ENCODE assay signal across 12 cellular contexts in genomic region chr6:31927242-31927867, GRCh38. TPM values are rescaled to one million over a fixed set of nuclear protein-coding genes. Genes with fewer than 3 reads are reported as not detected.
DNase-seq lines count a peak whose midpoint lies in the region; ATAC-seq, FAIRE-seq and TF ChIP-seq lines count a peak whose summit lies in the region.
"Had no signal": no experiment of that assay in that cellular context is flagged by ENCODE, and none has a peak within 500 bp of the region (broad histone marks: within the 10 kb centered on the region; RNA-seq: fewer than 3 reads in every experiment).

C2 (plus strand) TSS chr6:31927717; CDS start chr6:31927753, 36 bp downstream.

- H3K36me3 ChIP-seq in IMR-90 (ENCODE audit: control insufficient read depth, insufficient read depth, low read length) (no peaks in the 10 kb centered on the region), K562 (ENCODE audit: control insufficient read depth, insufficient read depth, low read length) (no peaks in the 10 kb centered on the region), lower lobe of right lung (no peaks in the 10 kb centered on the region), small intestine (ENCODE audit: control insufficient read depth in 2 of 2, insufficient read depth in 2 of 2, low read length in 2 of 2) (no peaks in the 10 kb centered on the region)
- H3K36me3 ChIP-seq: BLaER1 treated with 17β-estradiol and CSF1 and Interleukin-3, amounts not matched to agents 10 nM and 100 nM had no signal

- H3K4me3 ChIP-seq in IMR-90 (ENCODE audit: insufficient read depth, low read depth, low read length) (no peak within 1 kb of the TSS), K562 (no peak within 1 kb of the TSS), lower lobe of right lung (peak within 1 kb of the TSS; percentile 58), small intestine (ENCODE audit: low read depth in 1 of 2, low read length in 2 of 2) (peak within 1 kb of the TSS in 1 of 2 donors; percentile 21)
- H3K4me3 ChIP-seq: BLaER1 treated with 17β-estradiol and CSF1 and Interleukin-3, amounts not matched to agents 10 nM and 100 nM had no signal

- CTCF ChIA-PET in IMR-90 (lab: Yijun Ruan, JAX): interaction anchor here (1.0 kb wide), 1 partner anchor 13 kb away, joined by 4 read pairs; no protein-coding TSS in a partner anchor
- CTCF ChIA-PET in K562 (lab: Yijun Ruan, JAX; ENCODE audit: low intra/inter-chr PET ratio): no interaction called here

- H4K20me1 ChIP-seq in IMR-90 (ENCODE audit: insufficient read depth, low read length): no peaks in the 10 kb centered on the region
- no peaks in the 10 kb centered on the region for H4K20me1 ChIP-seq in K562 (replicated peaks; ENCODE audit: control insufficient read depth, insufficient read depth, low read length)
- H4K20me1 ChIP-seq: BLaER1 treated with 17β-estradiol and CSF1 and Interleukin-3, amounts not matched to agents 10 nM and 100 nM had no signal

- no peak for FAIRE-seq in K562 (lab: Jason Lieb, UNC)
- no peak for FAIRE-seq in small intestine (lab: Jason Lieb, UNC)
- FAIRE-seq: colon had no signal

- H3K27ac ChIP-seq in IMR-90 (ENCODE audit: insufficient read depth, low read length): no peak within 1 kb of the TSS
- no peak within 1 kb of the TSS; the same call in 2 of the 3 replicates for H3K27ac ChIP-seq in K562 (ENCODE audit: extremely low read depth, low read depth, low read length)
- peak within 1 kb of the TSS; percentile 76 for H3K27ac ChIP-seq in lower lobe of right lung
- H3K27ac ChIP-seq in small intestine (ENCODE audit: low read depth in 1 of 2, low read length in 1 of 2): peak within 1 kb of the TSS; percentile 27 to 69

- no peak within 1 kb of the TSS for H4K5ac ChIP-seq in IMR-90 (ENCODE audit: low read depth, low read length)

- POLR2A ChIA-PET in IMR-90 (lab: Charles Lee; ENCODE audit: unreplicated experiment): no interaction called here
- POLR2A ChIA-PET in K562 (lab: Yijun Ruan, JAX): interaction anchor here (0.6 to 0.9 kb wide), 3 partner anchors 24 to 268 kb away, joined by 3 read pairs; no protein-coding TSS in a partner anchor

- no peak for TF ChIP-seq CTCF in IMR-90 (conservative IDR thresholded peaks at IDR 0.05; ENCODE audit: low read depth, low read length)
- no peak for TF ChIP-seq CTCF in K562 (IDR thresholded peaks at IDR 0.05 in 2 of 3, conservative IDR thresholded peaks at IDR 0.05 in 1 of 3; ENCODE audit: insufficient read depth in 2 of 3, low read depth in 1 of 3, low read length in 3 of 3)
- TF ChIP-seq CTCF in lower lobe of right lung (IDR thresholded peaks at IDR 0.05): no peak

- DNase-seq in IMR-90 (no peak), K562 (ENCODE audit: extremely low read depth in 1 of 4, low spot score in 3 of 4) (no peak), lower lobe of right lung (peak; percentile 63), small intestine (peak; percentile 40), NCI-H1930 (lab: John Stamatoyannopoulos, UW) (no peak), NCI-H187 (lab: John Stamatoyannopoulos, UW) (no peak), GF-D8 (lab: John Stamatoyannopoulos, UW) (no peak), HuH-7.5 (ENCODE audit: low spot score) (no peak)
- DNase-seq: activated naive CD8-positive, alpha-beta T cell treated with anti-CD3 and anti-CD28 coated beads, Interleukin-2, amount 50 U/mL, for 24 hours; nephron progenitor cell had no signal

- in situ Hi-C loops in IMR-90 (cut with MboI; ENCODE audit: low sequenced_read_pairs): no loop called here
- in situ Hi-C loops in K562 (cut with MboI): no loop called here

- intact Hi-C loops in IMR-90 (cut with micrococcal nuclease): loop anchor here (2.0 kb wide), 1 partner anchor 13 kb away; no protein-coding TSS in a partner anchor
- intact Hi-C loops in K562 (cut with micrococcal nuclease): no loop called here
- intact Hi-C loops in lower lobe of right lung (cut with DNase I): no loop called here

- H2AFZ ChIP-seq in IMR-90 (replicated peaks; ENCODE audit: low read length, poor library complexity) (peak within 1 kb of the TSS; percentile 84), K562 (ENCODE audit: low read depth, low read length) (peak within 1 kb of the TSS; percentile 88)

- peak within 1 kb of the TSS in 1 of 2 experiments; percentile 27; a peak in 1 of 4 replicates for H4K8ac ChIP-seq in IMR-90 (ENCODE audit: low read depth in 2 of 2, low read length in 2 of 2)

- no peak within 1 kb of the TSS for H2BK5ac ChIP-seq in IMR-90 (ENCODE audit: low read depth, low read length, poor library complexity, severe bottlenecking)

- H3K79me1 ChIP-seq in IMR-90 (ENCODE audit: low read depth in 1 of 2, low read length in 2 of 2): no peaks in the 10 kb centered on the region

- no TSS peak for BruUV-seq in IMR-90 (replicated peaks; lab: Mats Ljungman, UMichigan)
- no TSS peak for BruUV-seq in K562 (replicated peaks; lab: Mats Ljungman, UMichigan)

- TF ChIP-seq EP300 in K562 (IDR thresholded peaks at IDR 0.05; ENCODE audit: low read length): no peak

- H3K23ac ChIP-seq in IMR-90 (ENCODE audit: low read depth, low read length): no peak within 1 kb of the TSS

- H3K4me1 ChIP-seq in IMR-90 (ENCODE audit: control insufficient read depth, insufficient read depth, low read length) (peaks cover 1% of the 10 kb centered on the region; the same call in 1 of the 2 replicates), K562 (replicated peaks in 1 of 2; ENCODE audit: control insufficient read depth in 2 of 2, insufficient read depth in 2 of 2, low read length in 2 of 2) (peaks cover 6% of the 10 kb centered on the region in 2 experiments; a peak in 4 of 5 replicates), lower lobe of right lung (peaks cover 11% of the 10 kb centered on the region), small intestine (ENCODE audit: control insufficient read depth in 2 of 2, insufficient read depth in 1 of 2, low read depth in 1 of 2, low read length in 1 of 2) (peaks cover 0 to 8% of the 10 kb centered on the region in 2 donors)

- H3K9me3 ChIP-seq in IMR-90 (ENCODE audit: control insufficient read depth, insufficient read depth, low read length): no peaks in the 10 kb centered on the region
- H3K9me3 ChIP-seq in K562 (replicated peaks; ENCODE audit: control insufficient read depth, insufficient read depth, low read depth, low read length): peaks cover 7% of the 10 kb centered on the region
- no peaks in the 10 kb centered on the region for H3K9me3 ChIP-seq in lower lobe of right lung
- no peaks in the 10 kb centered on the region for H3K9me3 ChIP-seq in small intestine (ENCODE audit: control insufficient read depth, low read depth)

- H2AK9ac ChIP-seq in IMR-90 (replicated peaks; ENCODE audit: low read depth, low read length, poor library complexity): peak within 1 kb of the TSS; percentile 42

- no peak for TF ChIP-seq RAD21 in IMR-90 (IDR thresholded peaks at IDR 0.05; ENCODE audit: low read length)
- no peak for TF ChIP-seq RAD21 in K562 (CRISPR knock-in tag; conservative IDR thresholded peaks at IDR 0.05 in 1 of 2, IDR thresholded peaks at IDR 0.05 in 1 of 2)

- H3K14ac ChIP-seq in IMR-90 (replicated peaks; ENCODE audit: low read depth, low read length): peak within 1 kb of the TSS; percentile 66; the same call in 1 of the 2 replicates

- H3K4me2 ChIP-seq in IMR-90 (ENCODE audit: low read depth, low read length) (peak within 1 kb of the TSS; percentile 34; the same call in 1 of the 2 replicates), K562 (ENCODE audit: insufficient read depth, low read length) (peak within 1 kb of the TSS; percentile 35; the same call in 1 of the 2 replicates)

- H2BK120ac ChIP-seq in IMR-90 (ENCODE audit: low read depth, low read length): peak within 1 kb of the TSS; percentile 8; the same call in 1 of the 2 replicates

- no peaks in the 10 kb centered on the region for H3K79me2 ChIP-seq in K562 (ENCODE audit: control insufficient read depth, insufficient read depth, low read length)

- no peak within 1 kb of the TSS for H3K18ac ChIP-seq in IMR-90 (ENCODE audit: low read depth, low read length)

- H3K9me1 ChIP-seq in IMR-90 (ENCODE audit: insufficient read depth, low read length): 0 out of 2 replicates have a peak, but pooled peaks cover 3% of the 10 kb centered on the region
- no peaks in the 10 kb centered on the region for H3K9me1 ChIP-seq in K562 (ENCODE audit: control insufficient read depth, insufficient read depth, low read length)

- H4K91ac ChIP-seq in IMR-90 (ENCODE audit: insufficient read depth, low read depth, low read length): 0 out of 2 replicates have a peak within 1 kb of the TSS, but pooled peaks have one; percentile 22

- H3K9ac ChIP-seq in IMR-90 (ENCODE audit: low read depth, low read length) (no peak within 1 kb of the TSS; the same call in 1 of the 2 replicates), K562 (ENCODE audit: insufficient read depth in 1 of 2, low read depth in 2 of 2, low read length in 2 of 2) (peak within 1 kb of the TSS in 1 of 2 experiments; percentile 72; a peak in 2 of 4 replicates)
- H3K9ac ChIP-seq: BLaER1 treated with 17β-estradiol and CSF1 and Interleukin-3, amounts not matched to agents 10 nM and 100 nM had no signal

- no peak within 1 kb of the TSS for H2BK20ac ChIP-seq in IMR-90 (ENCODE audit: low read depth, low read length)

- H3K27me3 ChIP-seq in IMR-90 (ENCODE audit: control insufficient read depth, insufficient read depth, low read length) (no peaks in the 10 kb centered on the region), K562 (ENCODE audit: control insufficient read depth in 2 of 2, insufficient read depth in 2 of 2, low read length in 2 of 2) (no peaks in the 10 kb centered on the region), lower lobe of right lung (ENCODE audit: low read depth) (no peaks in the 10 kb centered on the region), small intestine (ENCODE audit: control insufficient read depth in 2 of 2, insufficient read depth in 2 of 2, low read length in 2 of 2) (no peaks in the 10 kb centered on the region)
- H3K27me3 ChIP-seq: BLaER1 treated with 17β-estradiol and CSF1 and Interleukin-3, amounts not matched to agents 10 nM and 100 nM had no signal

- H3K4ac ChIP-seq in IMR-90 (ENCODE audit: low read depth, low read length): no peak within 1 kb of the TSS; the same call in 1 of the 2 replicates

- no peak within 1 kb of the TSS for H2BK15ac ChIP-seq in IMR-90 (ENCODE audit: low read depth, low read length)

- H2AK5ac ChIP-seq in IMR-90 (ENCODE audit: low read depth, low read length): no peak within 1 kb of the TSS

- ATAC-seq in IMR-90 (ENCODE audit: low read depth) (no peak), K562 (peak; percentile 51), lower lobe of right lung (peak; percentile 82 to 83)
- ATAC-seq: activated naive CD8-positive, alpha-beta T cell treated with anti-CD3 and anti-CD28 coated beads, Interleukin-2, amount 50 U/mL, for 24 hours had no signal

- TF ChIP-seq POLR2A in IMR-90 (IDR thresholded peaks at IDR 0.05; ENCODE audit: low read depth, low read length) (no peak), K562 (conservative IDR thresholded peaks at IDR 0.05) (no peak)

- dilution Hi-C loops in IMR-90 (cut with HindIII; ENCODE audit: low sequenced_read_pairs, unreplicated experiment): no loop called here

- WGBS in IMR-90 (ENCODE audit: extremely low coverage in 2 of 2, insufficient read length in 1 of 2), 2 experiments: 43% methylated on average over 3 of the region's 11 CpGs; no CpG with 5 or more reads in 1 of the 2 experiments
- 40% methylated on average over 11 of the region's 11 CpGs for WGBS in K562 (ENCODE audit: insufficient coverage, low coverage, missing lambda C conversion rate)
- 35 to 50% (median 48%) methylated on average over 11 of the region's 11 CpGs for WGBS in small intestine, 3 donors

- no peak within 1 kb of the TSS for H3K56ac ChIP-seq in IMR-90 (ENCODE audit: extremely low read depth, insufficient read depth, low read length)

RNA-seq across cellular contexts. Expression of gene C2, which starts in this region (rescaled TPM):
- total RNA-seq in IMR-90 (2012; rRNA removed): under 0.01 and 0.18 TPM in 2 replicates
- polyA plus RNA-seq in IMR-90 (2012; rRNA removed): 0.19 and 0.26 TPM in 2 replicates
- 0.33 and 0.40 TPM in 2 replicates for polyA plus RNA-seq in IMR-90 (2012; cell fraction: cytosol; rRNA removed)
- 0.30 and 0.69 TPM in 2 replicates for polyA plus RNA-seq in IMR-90 (2012; cell fraction: nucleus; rRNA removed; ENCODE audit: low replicate concordance)
- total RNA-seq in K562 (2011; cell fraction: chromatin; rRNA removed; ENCODE audit: low replicate concordance): 0.81 and 1.5 TPM in 2 replicates
- 0.66 and 1.5 TPM in 2 replicates for total RNA-seq in K562 (2011; cell fraction: nucleolus; rRNA removed)
- 0.66 and 0.84 TPM in 2 replicates for total RNA-seq in K562 (2011; cell fraction: nucleoplasm; rRNA removed)
- total RNA-seq in K562 (2014; rRNA removed): 0.05 and 0.20 TPM in 2 replicates
- total RNA-seq in K562 (2014; rRNA removed; fragmentation: Illumina TruSeq; extraction: Trizol): 0.40 TPM in 1 of 2 replicates, not detected in the other
- 0.58 and 0.72 TPM in 2 replicates for total RNA-seq in K562 (2015; rRNA removed; fragmentation: Illumina TruSeq; extraction: Trizol)
- total RNA-seq in K562 (2021): 1.1 and 1.2 TPM in 2 replicates
- polyA plus RNA-seq in K562 (2011; rRNA removed): 0.38 and 0.47 TPM in 2 replicates
- polyA plus RNA-seq in K562 (2011; cell fraction: cytosol; rRNA removed): 0.34 and 0.53 TPM in 2 replicates
- polyA plus RNA-seq in K562 (2011; cell fraction: nucleus; rRNA removed): 0.46 and 0.76 TPM in 2 replicates
- 0.44 and 4.6 TPM in 2 replicates for polyA plus RNA-seq in K562 (2012)
- 0.36 and 0.40 TPM in 2 replicates for polyA plus RNA-seq in K562 (2014; fragmentation: Illumina TruSeq; extraction: Trizol)
- polyA plus RNA-seq in K562 (2014; fragmentation: Nextera tagmentation; extraction: Ambion mirVana): under 1 TPM in 1 of 2 experiments, not detected in 1; 0.27 TPM
- polyA plus RNA-seq in K562 (2014; rRNA removed): 0.11 and 0.28 TPM in 2 replicates
- 0.14 and 0.15 TPM in 2 replicates for polyA minus RNA-seq in K562 (2011; rRNA and poly(A)+ RNA removed)
- 1.2 TPM in 1 of 2 replicates, not detected in the other for polyA minus RNA-seq in K562 (2011; cell fraction: cytosol; rRNA and poly(A)+ RNA removed)
- 0.13 and 0.44 TPM in 2 replicates for polyA minus RNA-seq in K562 (2011; cell fraction: nucleus; rRNA and poly(A)+ RNA removed)
- 311 TPM for total RNA-seq in lower lobe of right lung
- polyA plus RNA-seq in small intestine: 10 to 100 TPM in 2 of 3 donors, 1 to 10 TPM in 1; 7.4 to 58.7 (median 13.0) TPM

Comparison
In these comparisons a context has a peak if more than half of its experiments do, and no peak if none do; other contexts are left out.
1. RNA of gene C2 (total RNA-seq): 311 TPM in lower lobe of right lung (single experiment); 0.05 to 1.5 TPM in K562 and under 0.01 to 0.18 TPM in IMR-90; every median in the first group is over 100 times any median in the second.
2. DNase-seq: peak in lower lobe of right lung (single experiment) and small intestine (single experiment); none in IMR-90 (single experiment), K562 (0 of 4), NCI-H1930 (0 of 2), NCI-H187 (0 of 2), GF-D8 (single experiment) and HuH-7.5 (single experiment).
3. H3K27ac ChIP-seq: peak in lower lobe of right lung (single experiment) and small intestine (2 of 2); none in IMR-90 (single experiment) and K562 (single experiment).